In genomic region chr3:149375164-149375823, GRCh38 we compare ENCODE assay signal across 1 cellular context.
A peak's percentile ranks its signal among the peaks of the same experiment; 100 is the strongest.
TF ChIP-seq lines count a peak whose summit lies in the region.

No MANE protein-coding gene starts in this region.

TF ChIP-seq in HepG2, 621 proteins besides CTCF, POLR2A, EP300 and RAD21 (continued from another document):
- TF ChIP-seq SSRP1 (CRISPR knock-in tag; IDR thresholded peaks at IDR 0.05): peak; percentile 28; the same call in 1 of the 2 replicates
- 0 out of 2 replicates have a peak, but pooled peaks have one; percentile 18 for TF ChIP-seq ZNF468 (CRISPR knock-in tag; IDR thresholded peaks at IDR 0.05)
- TF ChIP-seq ZNF557 (CRISPR knock-in tag; IDR thresholded peaks at IDR 0.05): no peak
- no peak for TF ChIP-seq NBN (conservative IDR thresholded peaks at IDR 0.05)
- 0 out of 2 replicates have a peak, but pooled peaks have one; percentile 46 for TF ChIP-seq ZBTB34 (CRISPR knock-in tag; IDR thresholded peaks at IDR 0.05)
- TF ChIP-seq ZBTB8A (CRISPR knock-in tag; IDR thresholded peaks at IDR 0.05; ENCODE audit: borderline replicate concordance, low read depth): no peak
- no peak for TF ChIP-seq USF2 (IDR thresholded peaks at IDR 0.05; ENCODE audit: low read depth, low read length)
- TF ChIP-seq USF2 (CRISPR knock-in tag; IDR thresholded peaks at IDR 0.05; ENCODE audit: borderline replicate concordance): no peak
- no peak for TF ChIP-seq ZNF883 (CRISPR knock-in tag; IDR thresholded peaks at IDR 0.05; ENCODE audit: not compliant biosample characterization)
- TF ChIP-seq ARID5B (CRISPR knock-in tag; IDR thresholded peaks at IDR 0.05): 0 out of 2 replicates have a peak, but pooled peaks have one; percentile 26
- TF ChIP-seq KAT8 (CRISPR knock-in tag; IDR thresholded peaks at IDR 0.05): no peak
- no peak for TF ChIP-seq HOXA5 (CRISPR knock-in tag; IDR thresholded peaks at IDR 0.05)
- TF ChIP-seq SAP130 (CRISPR knock-in tag; IDR thresholded peaks at IDR 0.05; ENCODE audit: low read depth): peak; percentile 24; the same call in 1 of the 2 replicates
- peak; percentile 20; the same call in 1 of the 2 replicates for TF ChIP-seq ETV5 (CRISPR knock-in tag; IDR thresholded peaks at IDR 0.05; ENCODE audit: borderline replicate concordance)
- no peak for TF ChIP-seq BORCS8-MEF2B (CRISPR knock-in tag; IDR thresholded peaks at IDR 0.05)
- TF ChIP-seq THAP11 (CRISPR knock-in tag; IDR thresholded peaks at IDR 0.05): no peak
- peak; percentile 28; the same call in 1 of the 2 replicates for TF ChIP-seq ZNF687 (CRISPR knock-in tag; IDR thresholded peaks at IDR 0.05)
- TF ChIP-seq JARID2 (CRISPR knock-in tag; IDR thresholded peaks at IDR 0.05; ENCODE audit: insufficient replicate concordance): no peak
- peak; percentile 44 for TF ChIP-seq TEAD3 (CRISPR knock-in tag; optimal IDR thresholded peaks at IDR 0.05; ENCODE audit: borderline replicate concordance)
- TF ChIP-seq ZFP36 (IDR thresholded peaks at IDR 0.05; ENCODE audit: borderline replicate concordance, low read depth, low read length, partially characterized antibody): no peak
- TF ChIP-seq MED1 (CRISPR knock-in tag; IDR thresholded peaks at IDR 0.05): peak; percentile 53
- TF ChIP-seq DMAP1 (CRISPR knock-in tag; IDR thresholded peaks at IDR 0.05): no peak
- peak; percentile 99 for TF ChIP-seq RBM22 (optimal IDR thresholded peaks at IDR 0.05; ENCODE audit: low read length)
- TF ChIP-seq ZNF333 (CRISPR knock-in tag; IDR thresholded peaks at IDR 0.05; ENCODE audit: borderline replicate concordance): no peak
- TF ChIP-seq KAT7 (CRISPR knock-in tag; IDR thresholded peaks at IDR 0.05; ENCODE audit: borderline replicate concordance): peak; percentile 58; the same call in 1 of the 2 replicates
- no peak for TF ChIP-seq KLF6 (CRISPR knock-in tag; IDR thresholded peaks at IDR 0.05)
- peak; percentile 33; the same call in 1 of the 2 replicates for TF ChIP-seq REPIN1 (CRISPR knock-in tag; IDR thresholded peaks at IDR 0.05; ENCODE audit: borderline replicate concordance, low read depth)
- TF ChIP-seq ZNF34 (CRISPR knock-in tag; IDR thresholded peaks at IDR 0.05; ENCODE audit: borderline replicate concordance): 0 out of 2 replicates have a peak, but pooled peaks have one; percentile 18
